Comparison of ENCODE assay signal across 21 cellular contexts in the genomic region with DNA sequence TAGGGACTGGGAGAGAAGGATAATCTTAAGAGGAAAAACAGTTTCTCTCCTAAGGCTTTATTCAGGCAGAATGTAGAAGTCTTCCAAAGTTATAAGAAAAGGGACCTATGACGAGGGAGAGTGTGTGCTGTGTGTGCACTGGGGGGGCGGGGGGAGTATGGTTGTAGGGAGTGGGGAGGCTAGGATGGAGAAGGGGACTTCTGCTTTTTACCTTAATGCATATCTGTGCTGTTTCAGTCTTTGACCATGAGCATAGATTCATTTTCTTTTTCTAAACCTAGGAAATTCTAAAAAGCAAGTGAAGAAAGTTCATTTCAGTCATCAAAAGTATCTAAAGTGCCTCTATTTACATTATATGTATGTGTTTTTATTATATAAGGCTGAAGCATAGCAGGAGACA. TPM values are rescaled to one million over a fixed set of nuclear protein-coding genes. Genes with fewer than 3 reads are reported as not detected.
DNase-seq lines count a peak whose midpoint lies in the region; TF ChIP-seq lines count a peak whose summit lies in the region.
"Had no signal": no experiment of that assay in that cellular context is flagged by ENCODE, and none has a peak within 500 bp of the region (broad histone marks: within the 10 kb centered on the region; RNA-seq: fewer than 3 reads in every experiment).

No MANE protein-coding gene starts in this region.

- no peak overlapping the region for H2AFZ ChIP-seq in PC-9

- H3K4me1 Mint-ChIP-seq in HFFc6 (ENCODE audit: low read depth) = peaks cover 49% of the 10 kb centered on the region

- no peak overlapping the region for H3K4me3 ChIP-seq in esophagus muscularis mucosa
- no peak overlapping the region for H3K4me3 ChIP-seq in transverse colon
- no peak overlapping the region for H3K4me3 ChIP-seq in PC-9
- H3K4me3 ChIP-seq: tibial nerve had no signal

- in situ Hi-C loops in transverse colon (cut with MboI; ENCODE audit: low pct_ligation_motif_present in 1 of 4, low pct_unique_long_range_greater_than_20kb in 1 of 4, low sequenced_read_pairs in 3 of 4) = no loop called here

- 0 out of 2 replicates have a peak overlapping the region, but pooled peaks have one; percentile 7 for H3K27ac Mint-ChIP-seq in HFFc6
- H3K27ac Mint-ChIP-seq: activated naive CD4-positive, alpha-beta T cell treated with anti-CD3 and anti-CD28 coated beads, Interleukin-2, amount 50 U/mL, for 24 hours had no signal

- BruUV-seq in PC-9 (replicated peaks; lab: Mats Ljungman, UMichigan) = no TSS peak

- no peaks in the 10 kb centered on the region for H3K9me3 Mint-ChIP-seq in HFFc6
- H3K9me3 Mint-ChIP-seq: activated naive CD4-positive, alpha-beta T cell treated with anti-CD3 and anti-CD28 coated beads, Interleukin-2, amount 50 U/mL, for 24 hours; naive thymus-derived CD8-positive, alpha-beta T cell had no signal

- peak; percentile 4 for DNase-seq in activated CD8-positive, alpha-beta memory T cell treated with anti-CD3 and anti-CD28 coated beads for 24 hours
- no peak for DNase-seq in activated CD8-positive, alpha-beta memory T cell treated with anti-CD3 and anti-CD28 coated beads, Interleukin-2, amount 50 U/mL, for 48 hours
- DNase-seq in HFFc6 (no peak), esophagus muscularis mucosa (ENCODE audit: extremely low spot score) (no peak), transverse colon (no peak), dermis blood vessel endothelial cell (no peak), NCI-H2227 treated with DMSO at 0.1 percent for 48 hours (lab: John Stamatoyannopoulos, UW) (no peak), PC-9 (no peak)
- DNase-seq: activated T-cell treated with anti-CD3 and anti-CD28 coated beads, Interleukin-2, amount 50 U/mL, for 48 hours; aorta; effector CD8-positive, alpha-beta T cell; H7; mesenchymal stem cell; naive thymus-derived CD8-positive, alpha-beta T cell; NCI-H1092 treated with DMSO at 0.1 percent for 48 hours; NCI-H2081; T1000 had no signal

- peaks cover 39% of the 10 kb centered on the region for H3K36me3 Mint-ChIP-seq in HFFc6 (ENCODE audit: low read depth)

- H3K27me3 ChIP-seq in esophagus muscularis mucosa (no peaks in the 10 kb centered on the region), transverse colon (no peaks in the 10 kb centered on the region), PC-9 (ENCODE audit: insufficient read depth, low read depth) (no peaks in the 10 kb centered on the region)
- H3K27me3 ChIP-seq: tibial nerve had no signal

- H3K4me2 ChIP-seq in PC-9 = no peak overlapping the region

- no peaks in the 10 kb centered on the region; the same call in 1 of the 2 replicates for H3K27me3 Mint-ChIP-seq in HFFc6 (ENCODE audit: insufficient read depth)
- H3K27me3 Mint-ChIP-seq: activated naive CD4-positive, alpha-beta T cell treated with anti-CD3 and anti-CD28 coated beads, Interleukin-2, amount 50 U/mL, for 24 hours; naive thymus-derived CD8-positive, alpha-beta T cell had no signal

- H4K20me1 ChIP-seq in PC-9 (ENCODE audit: insufficient read depth) = no peaks in the 10 kb centered on the region

- intact Hi-C loops in esophagus muscularis mucosa (cut with DNase I) (no loop called here), transverse colon (cut with DNase I; ENCODE audit: low total_unique reads) (no loop called here), PC-9 (cut with micrococcal nuclease; ENCODE audit: unreplicated experiment) (no loop called here)

- POLR2A ChIA-PET in PC-9 (lab: Charles Lee; ENCODE audit: unreplicated experiment) = no interaction called here

- CTCF ChIA-PET in PC-9 (lab: Charles Lee) = no interaction called here

- H3K4me1 ChIP-seq in esophagus muscularis mucosa = peaks cover 55 to 94% (median 88%) of the 10 kb centered on the region in 4 donors
- H3K4me1 ChIP-seq in transverse colon = peaks cover 4 to 73% (median 38%) of the 10 kb centered on the region in 4 donors
- no peaks in the 10 kb centered on the region for H3K4me1 ChIP-seq in PC-9 (replicated peaks; ENCODE audit: insufficient read depth)

- H3K4me3 Mint-ChIP-seq in HFFc6 = no peak overlapping the region
- H3K4me3 Mint-ChIP-seq: activated naive CD4-positive, alpha-beta T cell treated with anti-CD3 and anti-CD28 coated beads, Interleukin-2, amount 50 U/mL, for 24 hours; naive thymus-derived CD8-positive, alpha-beta T cell had no signal

- TF ChIP-seq POLR2A in esophagus muscularis mucosa (IDR thresholded peaks at IDR 0.05; ENCODE audit: low read depth) (no peak), transverse colon (IDR thresholded peaks at IDR 0.05) (no peak)

- TF ChIP-seq EP300 in esophagus muscularis mucosa (IDR thresholded peaks at IDR 0.05) (no peak), transverse colon (IDR thresholded peaks at IDR 0.05; ENCODE audit: low read depth) (no peak)

- H3K36me3 ChIP-seq in esophagus muscularis mucosa = peaks cover 0 to 29% (median 11%) of the 10 kb centered on the region in 4 donors
- peaks cover 0 to 14% (median 0%) of the 10 kb centered on the region in 4 donors for H3K36me3 ChIP-seq in transverse colon
- no peaks in the 10 kb centered on the region for H3K36me3 ChIP-seq in PC-9 (ENCODE audit: low read depth)

- H3K9me2 ChIP-seq in PC-9 (ENCODE audit: insufficient read depth) = no peaks in the 10 kb centered on the region

- no peaks in the 10 kb centered on the region for H3K9me3 ChIP-seq in esophagus muscularis mucosa
- no peaks in the 10 kb centered on the region for H3K9me3 ChIP-seq in transverse colon
- H3K9me3 ChIP-seq in PC-9 (ENCODE audit: insufficient read depth, low read depth) = no peaks in the 10 kb centered on the region
- H3K9me3 ChIP-seq: tibial nerve had no signal

- peak overlapping the region; percentile 83 to 90 (median 85) for H3K27ac ChIP-seq in esophagus muscularis mucosa (replicated peaks in 1 of 4)
- H3K27ac ChIP-seq in transverse colon = peak overlapping the region; percentile 71 to 86 (median 79)
- no peak overlapping the region for H3K27ac ChIP-seq in PC-9
- H3K27ac ChIP-seq: 22Rv1, RWPE1 had no signal

- H3F3A ChIP-seq in PC-9 (ENCODE audit: insufficient read depth, low read depth) = no peaks in the 10 kb centered on the region

- TF ChIP-seq CTCF in HFFc6 (IDR thresholded peaks at IDR 0.05) (no peak), esophagus muscularis mucosa (IDR thresholded peaks at IDR 0.05) (no peak), transverse colon (IDR thresholded peaks at IDR 0.05) (no peak), PC-9 (conservative IDR thresholded peaks at IDR 0.05) (no peak)

- H3K79me2 ChIP-seq in PC-9 (ENCODE audit: low read depth) = no peaks in the 10 kb centered on the region

- WGBS in esophagus muscularis mucosa = 68% methylated on average over 2 of the region's 2 CpGs
- WGBS in transverse colon (ENCODE audit: low coverage in 1 of 2), 2 donors = 82 to 100% methylated on average over 1 to 2 of the region's 2 CpGs

RNA-seq across cellular contexts. Expression of a gene that starts 52.6 kb away (rescaled TPM):
- 10 to 100 TPM; 12.6 to 17.7 (median 14.5) TPM for total RNA-seq in HFFc6 (2021; fragmentation: NEBNext Ultra II Directional; extraction: Animal tissue kit (Norgen Biotek cat#: 25700))
- total RNA-seq in esophagus muscularis mucosa = 10 to 100 TPM in 3 of 4 donors, 1 to 10 TPM in 1; 9.1 to 12.8 (median 10.6) TPM
- 10 to 100 TPM in 3 of 4 donors, 1 to 10 TPM in 1; 9.0 to 70.3 (median 21.5) TPM for total RNA-seq in transverse colon
- 12.7 and 15.3 TPM in 2 replicates for total RNA-seq in dermis blood vessel endothelial cell
- total RNA-seq in PC-9 (2021) = 17.1 and 18.4 TPM in 2 replicates
